17 cellular contexts compared by ENCODE assay signal in the genomic region with DNA sequence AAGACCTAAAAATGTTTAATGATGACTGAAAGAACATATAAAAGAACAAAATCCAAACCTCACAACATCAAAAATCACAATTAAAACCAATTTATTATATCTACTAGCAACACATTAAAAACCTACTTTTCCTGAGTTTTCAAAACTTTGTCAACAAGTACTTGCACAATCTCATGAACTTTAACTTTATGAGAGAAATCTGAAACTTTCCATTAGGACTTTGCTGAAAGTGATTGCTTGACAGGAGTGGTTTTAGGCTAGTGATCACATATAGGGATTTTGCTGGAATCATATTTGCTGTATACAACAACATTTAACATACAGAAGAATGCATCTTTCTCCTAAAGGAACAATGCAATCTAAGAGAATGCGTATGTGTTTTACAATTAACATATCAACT. TPM values are rescaled to one million over a fixed set of nuclear protein-coding genes. Genes with fewer than 3 reads are reported as not detected.
DNase-seq lines count a peak whose midpoint lies in the region; ATAC-seq, FAIRE-seq and TF ChIP-seq lines count a peak whose summit lies in the region.
"Had no signal": no experiment of that assay in that cellular context is flagged by ENCODE, and none has a peak within 500 bp of the region (broad histone marks: within the 10 kb centered on the region; RNA-seq: fewer than 3 reads in every experiment).

No MANE protein-coding gene starts in this region.

- TF ChIP-seq POLR2A in right lobe of liver (IDR thresholded peaks at IDR 0.05): no peak

- H3K79me2 ChIP-seq in astrocyte (ENCODE audit: insufficient read depth, low read length) (peaks cover 96% of the 10 kb centered on the region), hepatocyte (peaks cover 97% of the 10 kb centered on the region)

- H3K27ac ChIP-seq in astrocyte (ENCODE audit: low read depth, low read length) (no peak overlapping the region), right lobe of liver (peak overlapping the region in 2 of 3 donors; percentile 48 to 74), SJCRH30 (no peak overlapping the region), hepatocyte (no peak overlapping the region)
- H3K27ac ChIP-seq: KMS-11 had no signal

- no peak overlapping the region for H3K4me2 ChIP-seq in astrocyte (ENCODE audit: low read length)
- no peak overlapping the region for H3K4me2 ChIP-seq in hepatocyte
- H3K4me2 ChIP-seq: KMS-11 had no signal

- H3K4me3 ChIP-seq in astrocyte (ENCODE audit: insufficient read depth, low read depth, low read length) (no peak overlapping the region), right lobe of liver (no peak overlapping the region), SJCRH30 (no peak overlapping the region), hepatocyte (no peak overlapping the region)

- H3K9me2 ChIP-seq in hepatocyte (replicated peaks; ENCODE audit: insufficient read depth): no peaks in the 10 kb centered on the region

- 91% methylated on average over 1 of the region's 1 CpG for WGBS in right lobe of liver (ENCODE audit: insufficient coverage, low coverage, low lambda C conversion rate, missing lambda C conversion rate)
- 96% methylated on average over 1 of the region's 1 CpG for WGBS in hepatocyte (ENCODE audit: low lambda C conversion rate, missing lambda C conversion rate)

- no peak overlapping the region for H3K4me3 Mint-ChIP-seq in activated naive CD8-positive, alpha-beta T cell treated with anti-CD3 and anti-CD28 coated beads, Interleukin-2, amount 50 U/mL, for 24 hours
- H3K4me3 Mint-ChIP-seq in activated naive CD8-positive, alpha-beta T cell treated with anti-CD3 and anti-CD28 coated beads for 36 hours: no peak overlapping the region
- no peak overlapping the region for H3K4me3 Mint-ChIP-seq in astrocyte (ENCODE audit: unreplicated experiment)
- H3K4me3 Mint-ChIP-seq: CD14-positive monocyte had no signal

- TF ChIP-seq CTCF in astrocyte (IDR thresholded peaks at IDR 0.05; ENCODE audit: insufficient read depth, low read depth, low read length): no peak
- TF ChIP-seq CTCF in right lobe of liver (IDR thresholded peaks at IDR 0.05): no peak
- TF ChIP-seq CTCF in hepatocyte (IDR thresholded peaks at IDR 0.05; ENCODE audit: poor library complexity): no peak

- H3K9me3 ChIP-seq in astrocyte (ENCODE audit: insufficient read depth, low read depth, low read length) (no peaks in the 10 kb centered on the region), right lobe of liver (no peaks in the 10 kb centered on the region), SJCRH30 (replicated peaks) (no peaks in the 10 kb centered on the region), hepatocyte (ENCODE audit: low read depth) (no peaks in the 10 kb centered on the region)
- H3K9me3 ChIP-seq: Caco-2 had no signal

- peaks cover 72% of the 10 kb centered on the region for H3K36me3 Mint-ChIP-seq in activated naive CD8-positive, alpha-beta T cell treated with anti-CD3 and anti-CD28 coated beads, Interleukin-2, amount 50 U/mL, for 24 hours (ENCODE audit: low read depth)
- peaks cover 58% of the 10 kb centered on the region for H3K36me3 Mint-ChIP-seq in activated naive CD8-positive, alpha-beta T cell treated with anti-CD3 and anti-CD28 coated beads for 36 hours
- H3K36me3 Mint-ChIP-seq in astrocyte (ENCODE audit: low read depth, unreplicated experiment): peaks cover 35% of the 10 kb centered on the region

- H3K27me3 Mint-ChIP-seq in activated naive CD8-positive, alpha-beta T cell treated with anti-CD3 and anti-CD28 coated beads, Interleukin-2, amount 50 U/mL, for 24 hours: no peaks in the 10 kb centered on the region
- H3K27me3 Mint-ChIP-seq in activated naive CD8-positive, alpha-beta T cell treated with anti-CD3 and anti-CD28 coated beads for 36 hours: no peaks in the 10 kb centered on the region
- H3K27me3 Mint-ChIP-seq in astrocyte (ENCODE audit: low read depth, unreplicated experiment): no peaks in the 10 kb centered on the region

- H3K27me3 ChIP-seq in astrocyte (ENCODE audit: insufficient read depth, low read length): no peaks in the 10 kb centered on the region
- H3K27me3 ChIP-seq in right lobe of liver: no peaks in the 10 kb centered on the region
- no peaks in the 10 kb centered on the region for H3K27me3 ChIP-seq in SJCRH30
- no peaks in the 10 kb centered on the region for H3K27me3 ChIP-seq in hepatocyte

- no peak overlapping the region for H3K9ac ChIP-seq in astrocyte (ENCODE audit: low read length)
- H3K9ac ChIP-seq: KMS-11 had no signal

- DNase-seq in activated naive CD8-positive, alpha-beta T cell treated with anti-CD3 and anti-CD28 coated beads, Interleukin-2, amount 50 U/mL, for 24 hours: no peak
- no peak for DNase-seq in activated naive CD8-positive, alpha-beta T cell treated with anti-CD3 and anti-CD28 coated beads for 36 hours
- DNase-seq in astrocyte (ENCODE audit: low read depth) (no peak), right lobe of liver (no peak), germinal center (ENCODE audit: low spot score) (no peak), SJCRH30 (no peak), hepatocyte (ENCODE audit: low spot score) (no peak)
- DNase-seq: ACHN, AML-193, Caco-2, GOT3, NCI-H1436, NCI-H2081, NCI-H774, PC-3 had no signal

- no peaks in the 10 kb centered on the region for H3K9me3 Mint-ChIP-seq in activated naive CD8-positive, alpha-beta T cell treated with anti-CD3 and anti-CD28 coated beads, Interleukin-2, amount 50 U/mL, for 24 hours
- H3K9me3 Mint-ChIP-seq in activated naive CD8-positive, alpha-beta T cell treated with anti-CD3 and anti-CD28 coated beads for 36 hours: no peaks in the 10 kb centered on the region
- H3K9me3 Mint-ChIP-seq in astrocyte (ENCODE audit: unreplicated experiment): no peaks in the 10 kb centered on the region
- H3K9me3 Mint-ChIP-seq: CD14-positive monocyte had no signal

- FAIRE-seq in astrocyte (lab: Jason Lieb, UNC): no peak

- H3K36me3 ChIP-seq in astrocyte (ENCODE audit: insufficient read depth, low read length) (peaks cover 69% of the 10 kb centered on the region), right lobe of liver (peaks cover 0 to 48% (median 26%) of the 10 kb centered on the region in 4 donors), SJCRH30 (peaks cover 95% of the 10 kb centered on the region), hepatocyte (replicated peaks; ENCODE audit: insufficient read depth, low read depth) (no peaks in the 10 kb centered on the region)

- H3K4me1 ChIP-seq in astrocyte (ENCODE audit: insufficient read depth, low read length) (no peaks in the 10 kb centered on the region), right lobe of liver (peaks cover 0 to 16% (median 5%) of the 10 kb centered on the region in 4 donors), SJCRH30 (no peaks in the 10 kb centered on the region), hepatocyte (ENCODE audit: insufficient read depth) (no peaks in the 10 kb centered on the region)
- H3K4me1 ChIP-seq: Caco-2 had no signal

- intact Hi-C loops in right lobe of liver (cut with DNase I): no loop called here

- H3K4me1 Mint-ChIP-seq in activated naive CD8-positive, alpha-beta T cell treated with anti-CD3 and anti-CD28 coated beads, Interleukin-2, amount 50 U/mL, for 24 hours: peaks cover 28% of the 10 kb centered on the region
- H3K4me1 Mint-ChIP-seq in activated naive CD8-positive, alpha-beta T cell treated with anti-CD3 and anti-CD28 coated beads for 36 hours: peaks cover 21% of the 10 kb centered on the region
- H3K4me1 Mint-ChIP-seq in astrocyte (ENCODE audit: low read depth, unreplicated experiment): peaks cover 7% of the 10 kb centered on the region

- H4K20me1 ChIP-seq in astrocyte (ENCODE audit: insufficient read depth, low read length) (peaks cover 86% of the 10 kb centered on the region), hepatocyte (ENCODE audit: insufficient read depth, poor library complexity, severe bottlenecking) (peaks cover 46% of the 10 kb centered on the region)

- H3K27ac Mint-ChIP-seq in activated naive CD8-positive, alpha-beta T cell treated with anti-CD3 and anti-CD28 coated beads, Interleukin-2, amount 50 U/mL, for 24 hours: peak overlapping the region; percentile 3
- no peak overlapping the region for H3K27ac Mint-ChIP-seq in activated naive CD8-positive, alpha-beta T cell treated with anti-CD3 and anti-CD28 coated beads for 36 hours
- peak overlapping the region; percentile 26 for H3K27ac Mint-ChIP-seq in astrocyte (ENCODE audit: unreplicated experiment)

- H2AFZ ChIP-seq in astrocyte (ENCODE audit: low read depth, low read length) (no peak overlapping the region), hepatocyte (no peak overlapping the region)

- no peak for ATAC-seq in activated naive CD8-positive, alpha-beta T cell treated with anti-CD3 and anti-CD28 coated beads, Interleukin-2, amount 50 U/mL, for 24 hours
- peak; percentile 45 to 81 (median 61) for ATAC-seq in right lobe of liver
- ATAC-seq: PC-3 had no signal

RNA-seq across cellular contexts. Expression of a gene that starts 13.2 kb away (rescaled TPM):
- total RNA-seq in activated naive CD8-positive, alpha-beta T cell treated with anti-CD3 and anti-CD28 coated beads for 36 hours: 100 to 1,000 TPM; 207 to 212 TPM
- total RNA-seq in astrocyte (109 and 113 TPM in 2 replicates), right lobe of liver (10 to 100 TPM; 27.5 to 44.2 (median 32.0) TPM), hepatocyte (104 and 106 TPM in 2 replicates)
- total RNA-seq in SJCRH30 (2014; rRNA removed; shearing (Covaris generic)): 342 and 380 TPM in 2 replicates
- 105 and 112 TPM in 2 replicates for polyA plus RNA-seq in hepatocyte

RNA-seq across cellular contexts. Expression of a gene that starts 38.8 kb away (rescaled TPM):
- 1 to 10 TPM; 3.7 to 4.4 TPM for total RNA-seq in activated naive CD8-positive, alpha-beta T cell treated with anti-CD3 and anti-CD28 coated beads for 36 hours
- total RNA-seq in astrocyte: 12.2 and 13.0 TPM in 2 replicates
- 1 to 10 TPM; 2.8 to 4.5 (median 3.4) TPM for total RNA-seq in right lobe of liver
- total RNA-seq in SJCRH30 (2014; rRNA removed; shearing (Covaris generic)): 13.8 and 15.8 TPM in 2 replicates
- total RNA-seq in hepatocyte: 15.5 and 17.1 TPM in 2 replicates
- polyA plus RNA-seq in hepatocyte: 4.4 and 7.5 TPM in 2 replicates

Comparison
In these comparisons a context has a peak if more than half of its experiments do, and no peak if none do; other contexts are left out.
1. H3K27ac ChIP-seq: peak in right lobe of liver (2 of 3); none in astrocyte (single experiment), SJCRH30 (single experiment) and hepatocyte (single experiment).